In genomic region chr2:143505542-143505941, GRCh38 we compare ENCODE assay signal across 27 cellular contexts.
DNase-seq lines count a peak whose midpoint lies in the region; ATAC-seq and TF ChIP-seq lines count a peak whose summit lies in the region.
"Had no signal": no experiment of that assay in that cellular context is flagged by ENCODE, and none has a peak within 500 bp of the region (broad histone marks: within the 10 kb centered on the region; RNA-seq: fewer than 3 reads in every experiment).

No MANE protein-coding gene starts in this region.

- no peaks in the 10 kb centered on the region for H3K9me3 ChIP-seq in CD8-positive, alpha-beta T cell (ENCODE audit: low read length)
- H3K9me3 ChIP-seq in lower lobe of right lung (no peaks in the 10 kb centered on the region), smooth muscle cell (replicated peaks; ENCODE audit: low read depth) (no peaks in the 10 kb centered on the region), suprapubic skin (no peaks in the 10 kb centered on the region)
- H3K9me3 ChIP-seq: body of pancreas, gastrocnemius medialis, spleen had no signal

- no peak overlapping the region for H3K4me3 Mint-ChIP-seq in CD8-positive, alpha-beta T cell
- H3K4me3 Mint-ChIP-seq: activated CD8-positive, alpha-beta memory T cell treated with anti-CD3 and anti-CD28 coated beads, Interleukin-2, amount 10 ng/mL, durations not matched to agents 7 days and 5 days; activated T-cell treated with anti-CD3 and anti-CD28 coated beads, Interleukin-2, amount 50 U/mL, for 4 hours; B cell; CD4-positive, alpha-beta memory T cell; central memory CD8-positive, alpha-beta T cell; stimulated activated naive CD8-positive, alpha-beta T cell treated with anti-CD3 and anti-CD28 coated beads, Interleukin-15, amount 100 ng/mL, for 72 hours had no signal

- no peak for ATAC-seq in CD8-positive, alpha-beta T cell
- ATAC-seq in lower lobe of right lung: peak; percentile 92 to 93
- no peak for ATAC-seq in HG02588 (IDR thresholded peaks at IDR 0.05; ENCODE audit: unreplicated experiment)
- ATAC-seq: activated CD8-positive, alpha-beta memory T cell treated with anti-CD3 and anti-CD28 coated beads, Interleukin-2, amount 10 ng/mL, durations not matched to agents 7 days and 5 days; activated T-cell treated with anti-CD3 and anti-CD28 coated beads, Interleukin-2, amount 50 U/mL, for 4 hours; body of pancreas; esophagus mucosa; gastrocnemius medialis; stimulated activated naive CD8-positive, alpha-beta T cell treated with anti-CD3 and anti-CD28 coated beads, Interleukin-15, amount 100 ng/mL, for 72 hours had no signal

- no peak for TF ChIP-seq POLR2A in suprapubic skin (IDR thresholded peaks at IDR 0.05)

- no peaks in the 10 kb centered on the region for H3K9me3 Mint-ChIP-seq in CD8-positive, alpha-beta T cell
- H3K9me3 Mint-ChIP-seq: activated T-cell treated with anti-CD3 and anti-CD28 coated beads, Interleukin-2, amount 50 U/mL, for 4 hours; central memory CD8-positive, alpha-beta T cell; stimulated activated naive CD8-positive, alpha-beta T cell treated with anti-CD3 and anti-CD28 coated beads, Interleukin-15, amount 100 ng/mL, for 72 hours had no signal

- in situ Hi-C loops in astrocyte of the cerebellum (cut with HindIII; ENCODE audit: low sequenced_read_pairs): no loop called here

- no peak for TF ChIP-seq CTCF in CD8-positive, alpha-beta T cell (IDR thresholded peaks at IDR 0.05)
- no peak for TF ChIP-seq CTCF in astrocyte of the cerebellum (IDR thresholded peaks at IDR 0.05; ENCODE audit: low read depth, low read length, missing control alignments)
- no peak for TF ChIP-seq CTCF in lower lobe of right lung (IDR thresholded peaks at IDR 0.05)
- TF ChIP-seq CTCF in smooth muscle cell (IDR thresholded peaks at IDR 0.05; ENCODE audit: borderline replicate concordance, insufficient read depth, poor library complexity, severe bottlenecking): no peak
- no peak for TF ChIP-seq CTCF in suprapubic skin (IDR thresholded peaks at IDR 0.05)

- no peak overlapping the region for H3K4me3 ChIP-seq in CD8-positive, alpha-beta T cell (ENCODE audit: low read depth, low read length)
- H3K4me3 ChIP-seq in astrocyte of the cerebellum (ENCODE audit: low read depth, low read length) (no peak overlapping the region), lower lobe of right lung (no peak overlapping the region), smooth muscle cell (no peak overlapping the region), suprapubic skin (no peak overlapping the region)
- H3K4me3 ChIP-seq: body of pancreas, gastrocnemius medialis, PC-9, SK-N-MC, spleen had no signal

- H3K27ac Mint-ChIP-seq in CD8-positive, alpha-beta T cell: peak overlapping the region; percentile 8
- H3K27ac Mint-ChIP-seq: activated CD8-positive, alpha-beta memory T cell treated with anti-CD3 and anti-CD28 coated beads, Interleukin-2, amount 10 ng/mL, durations not matched to agents 7 days and 5 days had no signal

- 81% methylated on average over 1 of the region's 1 CpG for WGBS in smooth muscle cell (ENCODE audit: low lambda C conversion rate)
- 65% methylated on average over 1 of the region's 1 CpG for WGBS in suprapubic skin

- H3F3A ChIP-seq in smooth muscle cell (ENCODE audit: low read depth): no peaks in the 10 kb centered on the region

- H3K4me2 ChIP-seq in smooth muscle cell: no peak overlapping the region
- H3K4me2 ChIP-seq: PC-9 had no signal

- H3K4me1 Mint-ChIP-seq in CD8-positive, alpha-beta T cell (ENCODE audit: low read depth): peaks cover 24% of the 10 kb centered on the region
- H3K4me1 Mint-ChIP-seq: activated CD8-positive, alpha-beta memory T cell treated with anti-CD3 and anti-CD28 coated beads, Interleukin-2, amount 10 ng/mL, durations not matched to agents 7 days and 5 days had no signal

- intact Hi-C loops in CD8-positive, alpha-beta T cell (cut with DNase I, micrococcal nuclease): no loop called here
- intact Hi-C loops in lower lobe of right lung (cut with DNase I): no loop called here

- POLR2A ChIA-PET in CD8-positive, alpha-beta T cell (lab: Charles Lee): no interaction called here

- no peak overlapping the region for H3K9ac ChIP-seq in smooth muscle cell (ENCODE audit: low read depth)

- no peaks in the 10 kb centered on the region for H3K27me3 ChIP-seq in CD8-positive, alpha-beta T cell (ENCODE audit: insufficient read depth, low read length)
- no peaks in the 10 kb centered on the region for H3K27me3 ChIP-seq in lower lobe of right lung (ENCODE audit: low read depth)
- H3K27me3 ChIP-seq in smooth muscle cell (ENCODE audit: low read depth): no peaks in the 10 kb centered on the region
- no peaks in the 10 kb centered on the region for H3K27me3 ChIP-seq in suprapubic skin
- H3K27me3 ChIP-seq: body of pancreas, gastrocnemius medialis, spleen had no signal

- no peaks in the 10 kb centered on the region for H3K4me1 ChIP-seq in CD8-positive, alpha-beta T cell (ENCODE audit: insufficient read depth, low read length)
- H3K4me1 ChIP-seq in lower lobe of right lung: peaks cover 6% of the 10 kb centered on the region
- H3K4me1 ChIP-seq in smooth muscle cell (ENCODE audit: low read depth): no peaks in the 10 kb centered on the region
- H3K4me1 ChIP-seq in suprapubic skin: no peaks in the 10 kb centered on the region
- H3K4me1 ChIP-seq: body of pancreas, gastrocnemius medialis had no signal

- no peak overlapping the region for H3K27ac ChIP-seq in CD8-positive, alpha-beta T cell (ENCODE audit: low read depth, low read length)
- no peak overlapping the region for H3K27ac ChIP-seq in lower lobe of right lung
- H3K27ac ChIP-seq in smooth muscle cell (ENCODE audit: low read depth): no peak overlapping the region
- no peak overlapping the region for H3K27ac ChIP-seq in suprapubic skin
- H3K27ac ChIP-seq: body of pancreas, gastrocnemius medialis, PC-9, SK-N-MC, spleen had no signal

- H3K36me3 ChIP-seq in CD8-positive, alpha-beta T cell (ENCODE audit: insufficient read depth, low read length): peaks cover 9% of the 10 kb centered on the region
- no peaks in the 10 kb centered on the region for H3K36me3 ChIP-seq in lower lobe of right lung
- H3K36me3 ChIP-seq in smooth muscle cell (ENCODE audit: low read depth): no peaks in the 10 kb centered on the region
- no peaks in the 10 kb centered on the region for H3K36me3 ChIP-seq in suprapubic skin
- H3K36me3 ChIP-seq: gastrocnemius medialis had no signal

- no peaks in the 10 kb centered on the region for H3K79me2 ChIP-seq in smooth muscle cell (ENCODE audit: low read depth)

- CTCF ChIA-PET in CD8-positive, alpha-beta T cell (lab: Charles Lee): interaction anchor here (1.1 kb wide), 1 partner anchor 15 kb away, joined by 3 read pairs; no protein-coding TSS in a partner anchor

- no peak overlapping the region for H2AFZ ChIP-seq in smooth muscle cell (ENCODE audit: low read depth)
- H2AFZ ChIP-seq: PC-9 had no signal

- no peaks in the 10 kb centered on the region for H3K27me3 Mint-ChIP-seq in CD8-positive, alpha-beta T cell (ENCODE audit: low read depth)
- H3K27me3 Mint-ChIP-seq: activated CD8-positive, alpha-beta memory T cell treated with anti-CD3 and anti-CD28 coated beads, Interleukin-2, amount 10 ng/mL, durations not matched to agents 7 days and 5 days; B cell; CD4-positive, alpha-beta memory T cell; central memory CD8-positive, alpha-beta T cell; stimulated activated naive CD8-positive, alpha-beta T cell treated with anti-CD3 and anti-CD28 coated beads, Interleukin-15, amount 100 ng/mL, for 72 hours had no signal

- no peaks in the 10 kb centered on the region for H4K20me1 ChIP-seq in smooth muscle cell (ENCODE audit: low read depth)

- no peak for TF ChIP-seq EP300 in suprapubic skin (IDR thresholded peaks at IDR 0.05)

- DNase-seq in CD8-positive, alpha-beta T cell: no peak
- peak; percentile 45 for DNase-seq in LHCN-M2 (ENCODE audit: low read depth)
- peak; percentile 33 for DNase-seq in astrocyte of the cerebellum (ENCODE audit: low read depth)
- no peak for DNase-seq in lower lobe of right lung
- DNase-seq in smooth muscle cell (lab: John Stamatoyannopoulos, UW; ENCODE audit: unreplicated experiment): no peak
- no peak for DNase-seq in suprapubic skin (ENCODE audit: low spot score in 2 of 2)
- no peak for DNase-seq in OCI-M1 (lab: John Stamatoyannopoulos, UW)
- DNase-seq: activated CD8-positive, alpha-beta memory T cell treated with anti-CD3 and anti-CD28 coated beads, Interleukin-2, amount 10 ng/mL, durations not matched to agents 7 days and 5 days; activated gamma-delta T cell; activated T-cell treated with anti-CD3 and anti-CD28 coated beads, Interleukin-2, amount 50 U/mL, for 4 hours; body of pancreas; CD4-positive, alpha-beta memory T cell; gastrocnemius medialis; HCEC 1CT; mesendoderm; NCI-H1694 treated with DMSO at 0.1 percent for 48 hours; NCI-H226; NCI-H69; PC-9; spleen; stimulated activated CD8-positive, alpha-beta memory T cell treated with anti-CD3 and anti-CD28 coated beads, Interleukin-4, amount 100 ng/mL, for 48 hours; stimulated activated naive CD8-positive, alpha-beta T cell treated with anti-CD3 and anti-CD28 coated beads, Interleukin-15, amount 100 ng/mL, for 72 hours had no signal

- peaks cover 70% of the 10 kb centered on the region for H3K36me3 Mint-ChIP-seq in CD8-positive, alpha-beta T cell

Comparison
In these comparisons a context has a peak if more than half of its experiments do, and no peak if none do; other contexts are left out.
1. ATAC-seq: peak in lower lobe of right lung (2 of 2); none in CD8-positive, alpha-beta T cell (single experiment) and HG02588 (single experiment).
2. DNase-seq: peak in LHCN-M2 (single experiment) and astrocyte of the cerebellum (single experiment); none in CD8-positive, alpha-beta T cell (0 of 7), lower lobe of right lung (single experiment), smooth muscle cell (single experiment), suprapubic skin (0 of 2) and OCI-M1 (single experiment).